ENCODE assay signal across 18 cellular contexts in the genomic region with DNA sequence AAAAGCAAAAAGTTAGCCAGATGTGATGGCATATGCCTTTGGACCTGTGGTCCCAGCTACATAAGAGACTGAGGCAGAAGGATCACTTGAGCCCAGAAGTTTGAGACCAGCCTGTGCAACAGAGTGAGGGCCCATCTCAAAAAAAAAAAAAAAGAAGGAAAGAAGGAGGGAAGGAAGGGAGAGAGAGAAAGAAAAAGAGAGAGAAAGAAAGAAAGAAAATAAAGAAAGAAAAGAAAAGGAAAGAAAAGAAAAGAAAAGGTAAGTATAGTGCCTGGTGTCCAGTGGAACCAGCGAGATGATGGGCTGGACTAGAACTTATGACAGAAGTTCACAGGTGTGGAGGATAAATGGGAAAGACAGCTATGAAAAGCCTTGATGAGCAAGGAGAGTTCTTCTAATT.
"Had no signal": no experiment of that assay in that cellular context is flagged by ENCODE, and none has a peak within 500 bp of the region (broad histone marks: within the 10 kb centered on the region; RNA-seq: fewer than 3 reads in every experiment).

No MANE protein-coding gene starts in this region.

- H3K4me1 ChIP-seq: heart left ventricle, lower lobe of right lung, parathyroid adenoma, vagina had no signal

- ATAC-seq: activated CD4-positive, CD25-positive, alpha-beta regulatory T cell treated with anti-CD3 and anti-CD28 coated beads, Interleukin-2, amount 50 U/mL, for 24 hours; activated T-helper 17 cell treated with anti-CD3 and anti-CD28 coated beads, Interleukin-2, amount 50 U/mL, for 72 hours; gastrocnemius medialis; heart left ventricle; left cardiac atrium; stimulated activated effector memory CD8-positive, alpha-beta T cell treated with anti-CD3 and anti-CD28 coated beads, Interleukin-12 subunit alpha, Interleukin-12 subunit beta, amount 100 ng/mL, for 72 hours had no signal

- DNase-seq: activated CD4-positive, alpha-beta T cell treated with anti-CD3 and anti-CD28 coated beads, Interleukin-2, amount 50 U/mL, for 4 hours; activated naive CD4-positive, alpha-beta T cell treated with anti-CD3 and anti-CD28 coated beads, Interleukin-2, amount 10 ng/mL, durations not matched to agents 7 days and 5 days; endodermal cell; gastrocnemius medialis; heart left ventricle; left cardiac atrium; lower lobe of right lung; naive B cell; stimulated activated CD4-positive, alpha-beta T cell treated with anti-CD3 and anti-CD28 coated beads, Interleukin-12 subunit alpha, Interleukin-12 subunit beta, amount 100 ng/mL, for 4 hours; stimulated activated CD4-positive, alpha-beta T cell treated with anti-CD3 and anti-CD28 coated beads, Interleukin-2, amount 100 ng/mL, for 24 hours; tibial artery had no signal

- H3K9me3 Mint-ChIP-seq: activated naive CD4-positive, alpha-beta T cell treated with anti-CD3 and anti-CD28 coated beads, Interleukin-2, amount 10 ng/mL, durations not matched to agents 7 days and 5 days; activated T-helper 17 cell treated with anti-CD3 and anti-CD28 coated beads, Interleukin-2, amount 50 U/mL, for 72 hours; stimulated activated effector memory CD8-positive, alpha-beta T cell treated with anti-CD3 and anti-CD28 coated beads, Interleukin-12 subunit alpha, Interleukin-12 subunit beta, amount 100 ng/mL, for 72 hours; T-helper 1 cell treated with Interleukin-12 subunit alpha and Interleukin-12 subunit beta and Interleukin-4 antibody, amounts not matched to agents 30 μg/mL and 1 μg/mL, for 36 hours had no signal

- H3K27ac Mint-ChIP-seq: activated naive CD4-positive, alpha-beta T cell treated with anti-CD3 and anti-CD28 coated beads, Interleukin-2, amount 10 ng/mL, durations not matched to agents 7 days and 5 days; activated T-helper 17 cell treated with anti-CD3 and anti-CD28 coated beads, Interleukin-2, amount 50 U/mL, for 72 hours; endodermal cell; stimulated activated effector memory CD8-positive, alpha-beta T cell treated with anti-CD3 and anti-CD28 coated beads, Interleukin-12 subunit alpha, Interleukin-12 subunit beta, amount 100 ng/mL, for 72 hours; T-helper 1 cell treated with Interleukin-12 subunit alpha and Interleukin-12 subunit beta and Interleukin-4 antibody, amounts not matched to agents 30 μg/mL and 1 μg/mL, for 36 hours had no signal

- H3K9me3 ChIP-seq: ascending aorta, gastrocnemius medialis, lower lobe of right lung, tibial artery, vagina had no signal

- H3K27me3 ChIP-seq: ascending aorta, gastrocnemius medialis, heart left ventricle, tibial artery, vagina had no signal

- H3K36me3 ChIP-seq: ascending aorta, gastrocnemius medialis, heart left ventricle, lower lobe of right lung, tibial artery, vagina had no signal

- H3K36me3 Mint-ChIP-seq: activated naive CD4-positive, alpha-beta T cell treated with anti-CD3 and anti-CD28 coated beads, Interleukin-2, amount 10 ng/mL, durations not matched to agents 7 days and 5 days; naive B cell; stimulated activated effector memory CD8-positive, alpha-beta T cell treated with anti-CD3 and anti-CD28 coated beads, Interleukin-12 subunit alpha, Interleukin-12 subunit beta, amount 100 ng/mL, for 72 hours had no signal

- H3K79me2 ChIP-seq: parathyroid adenoma had no signal

- H3K4me3 ChIP-seq: ascending aorta, gastrocnemius medialis, heart left ventricle, lower lobe of right lung, tibial artery, vagina had no signal

- H2AFZ ChIP-seq: parathyroid adenoma had no signal

- H3K9ac ChIP-seq: parathyroid adenoma had no signal

- H3K27ac ChIP-seq: ascending aorta, gastrocnemius medialis, heart left ventricle, lower lobe of right lung, parathyroid adenoma, vagina had no signal

- H3K4me3 Mint-ChIP-seq: activated naive CD4-positive, alpha-beta T cell treated with anti-CD3 and anti-CD28 coated beads, Interleukin-2, amount 10 ng/mL, durations not matched to agents 7 days and 5 days; activated T-helper 17 cell treated with anti-CD3 and anti-CD28 coated beads, Interleukin-2, amount 50 U/mL, for 72 hours; endodermal cell; stimulated activated effector memory CD8-positive, alpha-beta T cell treated with anti-CD3 and anti-CD28 coated beads, Interleukin-12 subunit alpha, Interleukin-12 subunit beta, amount 100 ng/mL, for 72 hours; T-helper 1 cell treated with Interleukin-12 subunit alpha and Interleukin-12 subunit beta and Interleukin-4 antibody, amounts not matched to agents 30 μg/mL and 1 μg/mL, for 36 hours had no signal

- H3K4me1 Mint-ChIP-seq: activated naive CD4-positive, alpha-beta T cell treated with anti-CD3 and anti-CD28 coated beads, Interleukin-2, amount 10 ng/mL, durations not matched to agents 7 days and 5 days; activated T-helper 17 cell treated with anti-CD3 and anti-CD28 coated beads, Interleukin-2, amount 50 U/mL, for 72 hours; stimulated activated effector memory CD8-positive, alpha-beta T cell treated with anti-CD3 and anti-CD28 coated beads, Interleukin-12 subunit alpha, Interleukin-12 subunit beta, amount 100 ng/mL, for 72 hours had no signal

- H3K27me3 Mint-ChIP-seq: naive B cell had no signal
